8 cellular contexts compared by ENCODE assay signal in genomic region chr14:77799863-77800730, GRCh38. TPM values are rescaled to one million over a fixed set of nuclear protein-coding genes. Genes with fewer than 3 reads are reported as not detected.
DNase-seq lines count a peak whose midpoint lies in the region; ATAC-seq and TF ChIP-seq lines count a peak whose summit lies in the region.

Gene ADCK1, plus strand, starts transcription at chr14:77800109. Its CDS starts 18,870 bp downstream, at chr14:77818979.

- DNase-seq in DMS153 (lab: John Stamatoyannopoulos, UW) (peak; percentile 64), HuH-7 (ENCODE audit: low spot score) (peak; percentile 81), OCI-LY7 (ENCODE audit: low spot score) (peak; percentile 91), activated T-cell treated with anti-CD3 and anti-CD28 coated beads for 48 hours (ENCODE audit: low read depth) (peak; percentile 83), epithelial cell of proximal tubule (ENCODE audit: low read depth) (no peak)
- peak; percentile 90 for DNase-seq in stimulated activated CD8-positive, alpha-beta memory T cell treated with anti-CD3 and anti-CD28 coated beads, Interleukin-4, amount 100 ng/mL, for 48 hours

- peaks cover 8% of the 10 kb centered on the region for H3K79me2 ChIP-seq in OCI-LY7 (ENCODE audit: insufficient read depth, low read depth, low read length)

- TF ChIP-seq CTCF in OCI-LY7 (conservative IDR thresholded peaks at IDR 0.05; ENCODE audit: low read length), result peak; percentile 33; the same call in 1 of the 2 replicates
- peak; percentile 52 for TF ChIP-seq CTCF in epithelial cell of proximal tubule (conservative IDR thresholded peaks at IDR 0.05; ENCODE audit: low read depth, low read length)

- H3K4me1 ChIP-seq in OCI-LY7 (ENCODE audit: insufficient read depth, low read length, poor library complexity, severe bottlenecking) (peaks cover 30% of the 10 kb centered on the region), mucosa of rectum (ENCODE audit: control insufficient read depth in 2 of 2, insufficient read depth in 2 of 2, low read length in 2 of 2) (peaks cover 3% of the 10 kb centered on the region in 2 donors)

- peak within 1 kb of the TSS; percentile 78 for H3K4me2 ChIP-seq in OCI-LY7 (ENCODE audit: low read length)

- H3K9me3 ChIP-seq in OCI-LY7 (ENCODE audit: low read length) (no peaks in the 10 kb centered on the region), mucosa of rectum (ENCODE audit: control insufficient read depth in 2 of 2, low read length in 2 of 2) (no peaks in the 10 kb centered on the region)

- no peaks in the 10 kb centered on the region for H4K20me1 ChIP-seq in OCI-LY7 (ENCODE audit: insufficient read depth, low read length)

- peak; percentile 93 for ATAC-seq in GM21526 (IDR thresholded peaks at IDR 0.05; ENCODE audit: low FRiP score, unreplicated experiment)

- no peaks in the 10 kb centered on the region for H3K27me3 ChIP-seq in mucosa of rectum (ENCODE audit: control insufficient read depth in 2 of 2, insufficient read depth in 2 of 2, low read length in 2 of 2)

- intact Hi-C loops in OCI-LY7 (cut with micrococcal nuclease; ENCODE audit: unreplicated experiment), result loop anchor here (2.0 to 5.0 kb wide), 3 partner anchors 39 to 343 kb away; partner anchors contain the start of genes AHSA1, ALKBH1, SLIRP and SNW1

- H3K4me3 ChIP-seq in OCI-LY7 (ENCODE audit: low read depth, low read length, poor library complexity, severe bottlenecking), result peak within 1 kb of the TSS; percentile 76
- peak within 1 kb of the TSS; percentile 79 for H3K4me3 ChIP-seq in epithelial cell of proximal tubule (ENCODE audit: low read depth, low read length)
- peak within 1 kb of the TSS; percentile 90 to 96 for H3K4me3 ChIP-seq in mucosa of rectum (ENCODE audit: low read length in 2 of 2)

- CTCF ChIA-PET in OCI-LY7 (lab: Charles Lee; ENCODE audit: unreplicated experiment), result no interaction called here

- H3K27ac ChIP-seq in OCI-LY7 (ENCODE audit: low read depth, low read length, poor library complexity, severe bottlenecking), result peak within 1 kb of the TSS; percentile 32
- H3K27ac ChIP-seq in mucosa of rectum (ENCODE audit: low read depth in 2 of 2, low read length in 2 of 2), result peak within 1 kb of the TSS; percentile 79 to 88

- BruUV-seq in OCI-LY7 (replicated peaks; lab: Mats Ljungman, UMichigan), result no TSS peak

- H3K9me2 ChIP-seq in OCI-LY7 (ENCODE audit: insufficient read depth, low read length), result no peaks in the 10 kb centered on the region

- peak within 1 kb of the TSS; percentile 70 to 75 for H3K9ac ChIP-seq in mucosa of rectum (ENCODE audit: low read depth in 1 of 2, low read length in 2 of 2)

- POLR2A ChIA-PET in OCI-LY7 (lab: Charles Lee), result interaction anchor here (0.9 to 1.0 kb wide), 3 partner anchors 10 to 49 kb away, joined by 3 to 6 read pairs (median 4); no protein-coding TSS in a partner anchor

- no peaks in the 10 kb centered on the region for H3K36me3 ChIP-seq in OCI-LY7 (ENCODE audit: insufficient read depth, low read length)
- H3K36me3 ChIP-seq in mucosa of rectum (ENCODE audit: control insufficient read depth in 2 of 2, insufficient read depth in 2 of 2, low read length in 2 of 2), result no peaks in the 10 kb centered on the region

- H2AFZ ChIP-seq in OCI-LY7 (ENCODE audit: low read length), result peak within 1 kb of the TSS; percentile 96

RNA-seq across cellular contexts. Expression of gene ADCK1, which starts in this region (rescaled TPM):
- total RNA-seq in OCI-LY7 (2014; rRNA removed; shearing (Covaris generic)), result 5.9 and 7.5 TPM in 2 replicates
- total RNA-seq in OCI-LY7 (2022), result 9.6 and 10.3 TPM in 2 replicates
- total RNA-seq in epithelial cell of proximal tubule, result 4.3 and 6.0 TPM in 2 replicates
